ENCODE assay signal across 1 cellular context in genomic region chr5:6705088-6705487, GRCh38.
TF ChIP-seq lines count a peak whose summit lies in the region.

No MANE protein-coding gene starts in this region.

TF ChIP-seq in GM12878, 131 proteins besides CTCF, POLR2A, EP300 and RAD21 (continued from another document and continues in another):
- TF ChIP-seq ZNF687 (IDR thresholded peaks at IDR 0.05) (peak; percentile 82), NR2C1 (IDR thresholded peaks at IDR 0.05) (no peak), MLLT1 (IDR thresholded peaks at IDR 0.05) (0 out of 2 replicates have a peak, but pooled peaks have one; percentile 24), DPF2 (IDR thresholded peaks at IDR 0.05) (peak; percentile 61; the same call in 1 of the 2 replicates), ZNF622 (IDR thresholded peaks at IDR 0.05) (no peak), FOXM1 (IDR thresholded peaks at IDR 0.05; ENCODE audit: low read depth, low read length) (no peak), NFIC (IDR thresholded peaks at IDR 0.05; ENCODE audit: low read depth, low read length) (peak; percentile 40; the same call in 1 of the 2 replicates), E2F4 (IDR thresholded peaks at IDR 0.05; ENCODE audit: low read depth, low read length) (no peak), CREM (IDR thresholded peaks at IDR 0.05; ENCODE audit: low read depth) (peak; percentile 65; the same call in 1 of the 2 replicates), EGR1 (IDR thresholded peaks at IDR 0.05; ENCODE audit: borderline replicate concordance in 1 of 2, low read depth in 2 of 2, low read length in 2 of 2) (peak in 1 of 2 experiments; percentile 61; a peak in 1 of 3 replicates), USF1 (IDR thresholded peaks at IDR 0.05; ENCODE audit: borderline replicate concordance, extremely low read length, insufficient read depth, low read depth, low read length) (no peak), ZSCAN29 (IDR thresholded peaks at IDR 0.05) (no peak), BACH1 (IDR thresholded peaks at IDR 0.05; ENCODE audit: borderline replicate concordance) (no peak), ZBTB4 (CRISPR knock-in tag; IDR thresholded peaks at IDR 0.05) (no peak), POU2F2 (IDR thresholded peaks at IDR 0.05; ENCODE audit: borderline replicate concordance, low read depth, low read length) (no peak), SMC3 (IDR thresholded peaks at IDR 0.05; ENCODE audit: borderline replicate concordance, low read length) (no peak), CUX1 (IDR thresholded peaks at IDR 0.05; ENCODE audit: insufficient replicate concordance, low read depth, low read length) (no peak), SMAD5 (IDR thresholded peaks at IDR 0.05; ENCODE audit: low read depth) (no peak), ZNF24 (IDR thresholded peaks at IDR 0.05) (no peak), HDAC2 (IDR thresholded peaks at IDR 0.05) (no peak), YBX1 (IDR thresholded peaks at IDR 0.05) (no peak), TCF12 (IDR thresholded peaks at IDR 0.05; ENCODE audit: low read depth, low read length) (no peak), ZBTB40 (IDR thresholded peaks at IDR 0.05; ENCODE audit: borderline replicate concordance) (no peak), TARDBP (IDR thresholded peaks at IDR 0.05; ENCODE audit: borderline replicate concordance) (no peak), NKRF (conservative IDR thresholded peaks at IDR 0.05) (no peak), STAT3 (IDR thresholded peaks at IDR 0.05; ENCODE audit: low read depth, low read length) (no peak), BHLHE40 (IDR thresholded peaks at IDR 0.05; ENCODE audit: borderline replicate concordance in 1 of 2, low read depth in 2 of 2, low read length in 1 of 2) (peak in 1 of 2 experiments; percentile 40; a peak in 1 of 4 replicates), ZZZ3 (IDR thresholded peaks at IDR 0.05; ENCODE audit: control insufficient read depth, insufficient read length, low read depth) (no peak), ETV6 (conservative IDR thresholded peaks at IDR 0.05 in 1 of 2, IDR thresholded peaks at IDR 0.05 in 1 of 2; ENCODE audit: borderline replicate concordance in 1 of 2, low read depth in 1 of 2) (peak in 1 of 2 experiments; percentile 34; a peak in 1 of 4 replicates), SREBF2 (IDR thresholded peaks at IDR 0.05; ENCODE audit: low read length) (no peak), ATF2 (IDR thresholded peaks at IDR 0.05; ENCODE audit: low read length) (no peak), SMARCA5 (IDR thresholded peaks at IDR 0.05) (no peak)
